In the genomic region with DNA sequence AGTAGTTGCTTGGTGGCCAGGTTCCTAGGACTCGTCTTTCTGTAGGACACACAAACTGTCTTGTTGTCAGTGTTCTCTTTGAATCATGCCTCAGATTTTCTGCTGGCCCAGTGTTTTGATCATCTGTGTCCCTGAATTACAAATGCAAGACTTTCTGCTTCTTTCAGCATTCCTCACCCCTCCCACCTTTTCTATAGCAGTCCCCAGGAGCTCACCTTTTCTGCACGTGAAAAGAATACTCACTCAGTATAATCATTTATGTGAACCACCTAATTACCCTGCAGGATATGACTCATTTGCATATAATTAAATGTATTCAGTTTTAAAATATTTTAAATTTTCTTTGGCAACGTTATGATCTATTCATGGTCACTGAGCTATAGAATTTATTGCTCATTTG, we compare ENCODE assay signal across 33 cellular contexts.
"Had no signal": no experiment of that assay in that cellular context is flagged by ENCODE, and none has a peak within 500 bp of the region (broad histone marks: within the 10 kb centered on the region; RNA-seq: fewer than 3 reads in every experiment).

No MANE protein-coding gene starts in this region.

- H3K9me3 Mint-ChIP-seq: activated CD4-positive, alpha-beta memory T cell treated with anti-CD3 and anti-CD28 coated beads, Interleukin-2, amount 10 ng/mL, durations not matched to agents 7 days and 5 days; activated naive CD4-positive, alpha-beta T cell treated with anti-CD3 and anti-CD28 coated beads, Interleukin-2, amount 10 ng/mL, durations not matched to agents 7 days and 5 days; activated naive CD8-positive, alpha-beta T cell treated with anti-CD3 and anti-CD28 coated beads, Interleukin-2, amount 50 U/mL, for 24 hours had no signal

- H3K27me3 ChIP-seq: brain microvascular endothelial cell, MG63 had no signal

- H3K27ac ChIP-seq: brain microvascular endothelial cell, RWPE1, VCaP had no signal

- H3K36me3 ChIP-seq: brain microvascular endothelial cell, MG63 had no signal

- H3K36me3 Mint-ChIP-seq: activated CD8-positive, alpha-beta memory T cell treated with anti-CD3 and anti-CD28 coated beads, Interleukin-2, amount 10 ng/mL, durations not matched to agents 7 days and 5 days; activated naive CD4-positive, alpha-beta T cell treated with anti-CD3 and anti-CD28 coated beads, Interleukin-2, amount 10 ng/mL, durations not matched to agents 7 days and 5 days; activated naive CD8-positive, alpha-beta T cell had no signal

- H3K4me1 Mint-ChIP-seq: activated CD4-positive, alpha-beta memory T cell treated with anti-CD3 and anti-CD28 coated beads, Interleukin-2, amount 10 ng/mL, durations not matched to agents 7 days and 5 days; activated CD8-positive, alpha-beta memory T cell treated with anti-CD3 and anti-CD28 coated beads, Interleukin-2, amount 10 ng/mL, durations not matched to agents 7 days and 5 days; activated naive CD4-positive, alpha-beta T cell treated with anti-CD3 and anti-CD28 coated beads, Interleukin-2, amount 10 ng/mL, durations not matched to agents 7 days and 5 days; activated naive CD8-positive, alpha-beta T cell treated with anti-CD3 and anti-CD28 coated beads, Interleukin-2, amount 50 U/mL, for 24 hours had no signal

- H3K4me3 ChIP-seq: MG63 had no signal

- ATAC-seq: activated CD8-positive, alpha-beta memory T cell treated with anti-CD3 and anti-CD28 coated beads, Interleukin-2, amount 10 ng/mL, durations not matched to agents 7 days and 5 days; activated naive CD8-positive, alpha-beta T cell treated with anti-CD3 and anti-CD28 coated beads, Interleukin-2, amount 50 U/mL, for 24 hours; PC-3; Right ventricle myocardium inferior had no signal

- H3K4me3 Mint-ChIP-seq: activated CD4-positive, alpha-beta memory T cell treated with anti-CD3 and anti-CD28 coated beads, Interleukin-2, amount 10 ng/mL, durations not matched to agents 7 days and 5 days; activated CD8-positive, alpha-beta memory T cell treated with anti-CD3 and anti-CD28 coated beads, Interleukin-2, amount 10 ng/mL, durations not matched to agents 7 days and 5 days; activated naive CD4-positive, alpha-beta T cell treated with anti-CD3 and anti-CD28 coated beads, Interleukin-2, amount 10 ng/mL, durations not matched to agents 7 days and 5 days; activated naive CD8-positive, alpha-beta T cell; activated naive CD8-positive, alpha-beta T cell treated with anti-CD3 and anti-CD28 coated beads, Interleukin-2, amount 50 U/mL, for 24 hours had no signal

- DNase-seq: activated CD4-positive, alpha-beta memory T cell treated with anti-CD3 and anti-CD28 coated beads, Interleukin-2, amount 10 ng/mL, durations not matched to agents 7 days and 5 days; activated CD4-positive, alpha-beta T cell treated with anti-CD3 and anti-CD28 coated beads for 1 hour; activated CD4-positive, alpha-beta T cell treated with anti-CD3 and anti-CD28 coated beads for 48 hours; activated CD4-positive, CD25-positive, alpha-beta regulatory T cell; activated CD8-positive, alpha-beta memory T cell treated with anti-CD3 and anti-CD28 coated beads for 24 hours; activated CD8-positive, alpha-beta memory T cell treated with anti-CD3 and anti-CD28 coated beads, Interleukin-2, amount 10 ng/mL, durations not matched to agents 7 days and 5 days; activated CD8-positive, alpha-beta memory T cell treated with anti-CD3 and anti-CD28 coated beads, Interleukin-2, amount 50 U/mL, for 48 hours; activated effector memory CD4-positive, alpha-beta T cell treated with Interleukin-2 at 50 U/mL for 16 hours; activated naive CD4-positive, alpha-beta T cell treated with anti-CD3 and anti-CD28 coated beads, Interleukin-2, amount 10 ng/mL, durations not matched to agents 7 days and 5 days; activated naive CD8-positive, alpha-beta T cell treated with anti-CD3 and anti-CD28 coated beads, Interleukin-2, amount 50 U/mL, for 24 hours; activated T-cell treated with anti-CD3 and anti-CD28 coated beads, Interleukin-2, amount 50 U/mL, for 48 hours; anterior cingulate cortex; brain microvascular endothelial cell; central memory CD4-positive, alpha-beta T cell; Kasumi-1; MG63; NCI-H1048; NCI-H1105 treated with DMSO at 0.1 percent for 48 hours; NCI-H1436; NCI-H187; NCI-H345; NCI-H524 treated with DMSO at 0.1 percent for 48 hours; NCI-H748 treated with DMSO at 0.1 percent for 48 hours; NK-92 treated with Interleukin-12 subunit alpha and Interleukin-12 subunit beta, amount 100 ng/mL, for 24 hours; PC-3; SW 1271; T-helper 1 cell; T-helper 2 cell; T-helper 9 cell had no signal

- H3K27me3 Mint-ChIP-seq: activated CD4-positive, alpha-beta memory T cell treated with anti-CD3 and anti-CD28 coated beads, Interleukin-2, amount 10 ng/mL, durations not matched to agents 7 days and 5 days; activated CD8-positive, alpha-beta memory T cell treated with anti-CD3 and anti-CD28 coated beads, Interleukin-2, amount 10 ng/mL, durations not matched to agents 7 days and 5 days; activated naive CD4-positive, alpha-beta T cell treated with anti-CD3 and anti-CD28 coated beads, Interleukin-2, amount 10 ng/mL, durations not matched to agents 7 days and 5 days; activated naive CD8-positive, alpha-beta T cell had no signal

- H3K27ac Mint-ChIP-seq: activated CD4-positive, alpha-beta memory T cell treated with anti-CD3 and anti-CD28 coated beads, Interleukin-2, amount 10 ng/mL, durations not matched to agents 7 days and 5 days; activated CD8-positive, alpha-beta memory T cell treated with anti-CD3 and anti-CD28 coated beads, Interleukin-2, amount 10 ng/mL, durations not matched to agents 7 days and 5 days; activated naive CD4-positive, alpha-beta T cell treated with anti-CD3 and anti-CD28 coated beads, Interleukin-2, amount 10 ng/mL, durations not matched to agents 7 days and 5 days; activated naive CD8-positive, alpha-beta T cell; activated naive CD8-positive, alpha-beta T cell treated with anti-CD3 and anti-CD28 coated beads, Interleukin-2, amount 50 U/mL, for 24 hours had no signal
